Comparison of ENCODE assay signal across 10 cellular contexts in the genomic region with DNA sequence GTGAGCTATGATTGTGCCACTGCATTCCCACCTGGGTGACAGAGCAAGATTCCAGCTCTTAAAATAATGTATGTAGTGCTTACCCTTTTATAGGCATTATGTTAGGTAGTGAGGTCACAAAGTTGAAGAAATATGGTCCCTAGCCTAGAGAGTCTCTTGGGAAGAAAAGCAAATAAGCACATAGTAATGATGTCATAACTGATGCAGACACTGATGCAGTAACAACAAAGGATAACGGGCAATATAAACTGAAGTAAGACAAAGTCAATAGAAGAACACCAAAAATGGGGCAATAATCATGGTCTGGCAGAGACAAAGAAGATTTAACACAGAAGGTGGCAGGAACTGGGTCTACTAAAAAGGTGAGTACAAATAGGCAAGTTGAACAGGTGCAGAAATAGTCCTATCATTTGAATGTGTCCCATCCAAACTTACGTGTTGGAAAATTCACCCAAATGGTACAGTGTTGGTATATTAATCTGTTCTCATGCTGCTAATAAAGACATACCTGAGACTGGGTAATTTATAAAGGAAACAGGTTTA.
"Had no signal": no experiment of that assay in that cellular context is flagged by ENCODE, and none has a peak within 500 bp of the region (broad histone marks: within the 10 kb centered on the region; RNA-seq: fewer than 3 reads in every experiment).

No MANE protein-coding gene starts in this region.

- H3K4me2 ChIP-seq: GM23338, KMS-11 had no signal

- FAIRE-seq: H1, H54, HTR-8/SVneo had no signal

- DNase-seq: H9, HCEC 1CT, HFFc6, KBM-7 had no signal

- H2AFZ ChIP-seq: GM23338 had no signal

- H3K27me3 Mint-ChIP-seq: IgD-negative memory B cell had no signal

- H3K9me3 Mint-ChIP-seq: GM23338 had no signal

- ATAC-seq: GM23338 had no signal

- H3K4me3 Mint-ChIP-seq: GM23338, H9, HFFc6, IgD-negative memory B cell had no signal

- H3K4me3 ChIP-seq: GM23338 had no signal

- H3K4me1 Mint-ChIP-seq: GM23338, H9 had no signal

- H3K27ac Mint-ChIP-seq: GM23338, H9, HFFc6 had no signal

- H3K9ac ChIP-seq: KMS-11 had no signal

- H3K27ac ChIP-seq: KMS-11 had no signal
